In the genomic region with DNA sequence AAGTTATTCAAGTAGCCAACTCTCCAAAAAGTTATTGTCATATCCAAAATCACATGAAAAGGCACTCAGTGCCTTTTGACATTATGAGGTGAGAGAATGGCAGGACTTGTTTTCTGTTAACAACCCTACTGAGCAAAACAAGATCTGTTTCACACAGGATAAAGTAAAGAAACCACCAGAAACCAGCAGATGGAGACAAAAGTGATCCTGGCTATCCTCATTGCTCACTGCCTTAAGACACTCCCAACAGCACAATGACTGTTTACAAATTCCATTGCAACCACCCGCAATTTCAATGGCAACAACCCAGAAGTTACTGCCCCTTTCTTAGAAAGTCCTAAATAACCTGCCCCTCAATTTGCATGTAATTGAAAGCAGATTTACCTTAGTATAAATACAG, we compare ENCODE assay signal across 1 cellular context.
TF ChIP-seq lines count a peak whose summit lies in the region.

No MANE protein-coding gene starts in this region.

TF ChIP-seq in GM23338, 12 proteins besides CTCF, POLR2A, EP300 and RAD21 (continued from another document):
- TF ChIP-seq, protein P1, sequence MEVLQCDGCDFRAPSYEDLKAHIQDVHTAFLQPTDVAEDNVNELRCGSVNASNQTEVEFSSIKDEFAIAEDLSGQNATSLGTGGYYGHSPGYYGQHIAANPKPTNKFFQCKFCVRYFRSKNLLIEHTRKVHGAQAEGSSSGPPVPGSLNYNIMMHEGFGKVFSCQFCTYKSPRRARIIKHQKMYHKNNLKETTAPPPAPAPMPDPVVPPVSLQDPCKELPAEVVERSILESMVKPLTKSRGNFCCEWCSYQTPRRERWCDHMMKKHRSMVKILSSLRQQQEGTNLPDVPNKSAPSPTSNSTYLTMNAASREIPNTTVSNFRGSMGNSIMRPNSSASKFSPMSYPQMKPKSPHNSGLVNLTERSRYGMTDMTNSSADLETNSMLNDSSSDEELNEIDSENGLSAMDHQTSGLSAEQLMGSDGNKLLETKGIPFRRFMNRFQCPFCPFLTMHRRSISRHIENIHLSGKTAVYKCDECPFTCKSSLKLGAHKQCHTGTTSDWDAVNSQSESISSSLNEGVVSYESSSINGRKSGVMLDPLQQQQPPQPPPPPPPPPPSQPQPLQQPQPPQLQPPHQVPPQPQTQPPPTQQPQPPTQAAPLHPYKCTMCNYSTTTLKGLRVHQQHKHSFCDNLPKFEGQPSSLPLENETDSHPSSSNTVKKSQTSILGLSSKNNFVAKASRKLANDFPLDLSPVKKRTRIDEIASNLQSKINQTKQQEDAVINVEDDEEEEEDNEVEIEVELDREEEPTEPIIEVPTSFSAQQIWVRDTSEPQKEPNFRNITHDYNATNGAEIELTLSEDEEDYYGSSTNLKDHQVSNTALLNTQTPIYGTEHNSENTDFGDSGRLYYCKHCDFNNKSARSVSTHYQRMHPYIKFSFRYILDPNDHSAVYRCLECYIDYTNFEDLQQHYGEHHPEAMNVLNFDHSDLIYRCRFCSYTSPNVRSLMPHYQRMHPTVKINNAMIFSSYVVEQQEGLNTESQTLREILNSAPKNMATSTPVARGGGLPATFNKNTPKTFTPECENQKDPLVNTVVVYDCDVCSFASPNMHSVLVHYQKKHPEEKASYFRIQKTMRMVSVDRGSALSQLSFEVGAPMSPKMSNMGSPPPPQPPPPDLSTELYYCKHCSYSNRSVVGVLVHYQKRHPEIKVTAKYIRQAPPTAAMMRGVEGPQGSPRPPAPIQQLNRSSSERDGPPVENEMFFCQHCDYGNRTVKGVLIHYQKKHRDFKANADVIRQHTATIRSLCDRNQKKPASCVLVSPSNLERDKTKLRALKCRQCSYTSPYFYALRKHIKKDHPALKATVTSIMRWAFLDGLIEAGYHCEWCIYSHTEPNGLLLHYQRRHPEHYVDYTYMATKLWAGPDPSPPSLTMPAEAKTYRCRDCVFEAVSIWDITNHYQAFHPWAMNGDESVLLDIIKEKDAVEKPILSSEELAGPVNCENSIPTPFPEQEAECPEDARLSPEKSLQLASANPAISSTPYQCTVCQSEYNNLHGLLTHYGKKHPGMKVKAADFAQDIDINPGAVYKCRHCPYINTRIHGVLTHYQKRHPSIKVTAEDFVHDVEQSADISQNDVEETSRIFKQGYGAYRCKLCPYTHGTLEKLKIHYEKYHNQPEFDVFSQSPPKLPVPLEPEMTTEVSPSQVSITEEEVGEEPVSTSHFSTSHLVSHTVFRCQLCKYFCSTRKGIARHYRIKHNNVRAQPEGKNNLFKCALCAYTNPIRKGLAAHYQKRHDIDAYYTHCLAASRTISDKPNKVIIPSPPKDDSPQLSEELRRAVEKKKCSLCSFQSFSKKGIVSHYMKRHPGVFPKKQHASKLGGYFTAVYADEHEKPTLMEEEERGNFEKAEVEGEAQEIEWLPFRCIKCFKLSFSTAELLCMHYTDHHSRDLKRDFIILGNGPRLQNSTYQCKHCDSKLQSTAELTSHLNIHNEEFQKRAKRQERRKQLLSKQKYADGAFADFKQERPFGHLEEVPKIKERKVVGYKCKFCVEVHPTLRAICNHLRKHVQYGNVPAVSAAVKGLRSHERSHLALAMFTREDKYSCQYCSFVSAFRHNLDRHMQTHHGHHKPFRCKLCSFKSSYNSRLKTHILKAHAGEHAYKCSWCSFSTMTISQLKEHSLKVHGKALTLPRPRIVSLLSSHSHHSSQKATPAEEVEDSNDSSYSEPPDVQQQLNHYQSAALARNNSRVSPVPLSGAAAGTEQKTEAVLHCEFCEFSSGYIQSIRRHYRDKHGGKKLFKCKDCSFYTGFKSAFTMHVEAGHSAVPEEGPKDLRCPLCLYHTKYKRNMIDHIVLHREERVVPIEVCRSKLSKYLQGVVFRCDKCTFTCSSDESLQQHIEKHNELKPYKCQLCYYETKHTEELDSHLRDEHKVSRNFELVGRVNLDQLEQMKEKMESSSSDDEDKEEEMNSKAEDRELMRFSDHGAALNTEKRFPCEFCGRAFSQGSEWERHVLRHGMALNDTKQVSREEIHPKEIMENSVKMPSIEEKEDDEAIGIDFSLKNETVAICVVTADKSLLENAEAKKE (CRISPR knock-in tag; IDR thresholded peaks at IDR 0.05): no peak
- no peak for TF ChIP-seq JUNB (IDR thresholded peaks at IDR 0.05; ENCODE audit: unreplicated experiment)
- TF ChIP-seq CREB1 (CRISPR knock-in tag; IDR thresholded peaks at IDR 0.05; ENCODE audit: low read depth): no peak
- TF ChIP-seq ZNF331 (CRISPR knock-in tag; IDR thresholded peaks at IDR 0.05; ENCODE audit: low read depth): no peak
- TF ChIP-seq POLR2AphosphoS5 (IDR thresholded peaks at IDR 0.05; ENCODE audit: low read depth): no peak
- TF ChIP-seq, protein P2, sequence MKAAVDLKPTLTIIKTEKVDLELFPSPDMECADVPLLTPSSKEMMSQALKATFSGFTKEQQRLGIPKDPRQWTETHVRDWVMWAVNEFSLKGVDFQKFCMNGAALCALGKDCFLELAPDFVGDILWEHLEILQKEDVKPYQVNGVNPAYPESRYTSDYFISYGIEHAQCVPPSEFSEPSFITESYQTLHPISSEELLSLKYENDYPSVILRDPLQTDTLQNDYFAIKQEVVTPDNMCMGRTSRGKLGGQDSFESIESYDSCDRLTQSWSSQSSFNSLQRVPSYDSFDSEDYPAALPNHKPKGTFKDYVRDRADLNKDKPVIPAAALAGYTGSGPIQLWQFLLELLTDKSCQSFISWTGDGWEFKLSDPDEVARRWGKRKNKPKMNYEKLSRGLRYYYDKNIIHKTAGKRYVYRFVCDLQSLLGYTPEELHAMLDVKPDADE (IDR thresholded peaks at IDR 0.05): no peak
- TF ChIP-seq EZH2phosphoT487 (IDR thresholded peaks at IDR 0.05; ENCODE audit: unreplicated experiment): no peak
- TF ChIP-seq, protein P3, sequence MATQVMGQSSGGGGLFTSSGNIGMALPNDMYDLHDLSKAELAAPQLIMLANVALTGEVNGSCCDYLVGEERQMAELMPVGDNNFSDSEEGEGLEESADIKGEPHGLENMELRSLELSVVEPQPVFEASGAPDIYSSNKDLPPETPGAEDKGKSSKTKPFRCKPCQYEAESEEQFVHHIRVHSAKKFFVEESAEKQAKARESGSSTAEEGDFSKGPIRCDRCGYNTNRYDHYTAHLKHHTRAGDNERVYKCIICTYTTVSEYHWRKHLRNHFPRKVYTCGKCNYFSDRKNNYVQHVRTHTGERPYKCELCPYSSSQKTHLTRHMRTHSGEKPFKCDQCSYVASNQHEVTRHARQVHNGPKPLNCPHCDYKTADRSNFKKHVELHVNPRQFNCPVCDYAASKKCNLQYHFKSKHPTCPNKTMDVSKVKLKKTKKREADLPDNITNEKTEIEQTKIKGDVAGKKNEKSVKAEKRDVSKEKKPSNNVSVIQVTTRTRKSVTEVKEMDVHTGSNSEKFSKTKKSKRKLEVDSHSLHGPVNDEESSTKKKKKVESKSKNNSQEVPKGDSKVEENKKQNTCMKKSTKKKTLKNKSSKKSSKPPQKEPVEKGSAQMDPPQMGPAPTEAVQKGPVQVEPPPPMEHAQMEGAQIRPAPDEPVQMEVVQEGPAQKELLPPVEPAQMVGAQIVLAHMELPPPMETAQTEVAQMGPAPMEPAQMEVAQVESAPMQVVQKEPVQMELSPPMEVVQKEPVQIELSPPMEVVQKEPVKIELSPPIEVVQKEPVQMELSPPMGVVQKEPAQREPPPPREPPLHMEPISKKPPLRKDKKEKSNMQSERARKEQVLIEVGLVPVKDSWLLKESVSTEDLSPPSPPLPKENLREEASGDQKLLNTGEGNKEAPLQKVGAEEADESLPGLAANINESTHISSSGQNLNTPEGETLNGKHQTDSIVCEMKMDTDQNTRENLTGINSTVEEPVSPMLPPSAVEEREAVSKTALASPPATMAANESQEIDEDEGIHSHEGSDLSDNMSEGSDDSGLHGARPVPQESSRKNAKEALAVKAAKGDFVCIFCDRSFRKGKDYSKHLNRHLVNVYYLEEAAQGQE (IDR thresholded peaks at IDR 0.05; ENCODE audit: unreplicated experiment): no peak
- TF ChIP-seq STAT1 (IDR thresholded peaks at IDR 0.05; ENCODE audit: unreplicated experiment): no peak
